In the genomic region with DNA sequence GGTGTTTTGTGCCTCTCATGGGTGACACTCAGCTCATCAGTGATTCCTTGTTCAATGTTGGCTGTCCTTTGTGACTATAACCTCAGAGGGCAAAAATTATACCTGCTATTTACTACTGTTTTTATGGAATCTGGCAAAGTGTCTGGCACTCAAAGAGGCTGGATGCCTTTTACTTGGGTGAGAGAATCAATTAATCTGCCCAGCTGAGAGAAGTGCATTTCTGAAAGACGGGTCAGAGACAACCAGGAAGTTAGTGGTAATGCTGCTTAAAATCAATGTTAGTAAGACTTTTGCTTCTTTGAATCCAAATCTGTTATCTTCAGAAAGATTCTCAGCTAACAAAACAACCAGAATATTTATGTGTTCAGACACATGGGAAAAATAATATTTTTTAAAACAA, we compare ENCODE assay signal across 13 cellular contexts.
A peak's percentile ranks its signal among the peaks of the same experiment; 100 is the strongest.
DNase-seq lines count a peak whose midpoint lies in the region; ATAC-seq and TF ChIP-seq lines count a peak whose summit lies in the region.
"Had no signal": no experiment of that assay in that cellular context is flagged by ENCODE, and none has a peak within 500 bp of the region (broad histone marks: within the 10 kb centered on the region; RNA-seq: fewer than 3 reads in every experiment).

No MANE protein-coding gene starts in this region.

- no peak overlapping the region for H3K27ac ChIP-seq in smooth muscle cell (ENCODE audit: low read depth)
- H3K27ac ChIP-seq: HL-60 had no signal

- no peaks in the 10 kb centered on the region for H3K79me2 ChIP-seq in smooth muscle cell (ENCODE audit: low read depth)

- peaks cover 6% of the 10 kb centered on the region for H3K4me1 ChIP-seq in smooth muscle cell (ENCODE audit: low read depth)

- 24% methylated on average over 1 of the region's 1 CpG for WGBS in smooth muscle cell (ENCODE audit: low lambda C conversion rate)

- peaks cover 11% of the 10 kb centered on the region for H3K27me3 ChIP-seq in smooth muscle cell (ENCODE audit: low read depth)

- H3K36me3 Mint-ChIP-seq in activated T-cell treated with anti-CD3 and anti-CD28 coated beads, Interleukin-2, amount 50 U/mL, for 72 hours (ENCODE audit: insufficient read depth in 2 of 2) = no peaks in the 10 kb centered on the region
- peaks cover 4% of the 10 kb centered on the region for H3K36me3 Mint-ChIP-seq in effector memory CD8-positive, alpha-beta T cell (ENCODE audit: insufficient read depth)
- H3K36me3 Mint-ChIP-seq: CD14-positive monocyte had no signal

- H3K36me3 ChIP-seq in smooth muscle cell (ENCODE audit: low read depth) = no peaks in the 10 kb centered on the region

- ATAC-seq in activated T-cell treated with anti-CD3 and anti-CD28 coated beads, Interleukin-2, amount 50 U/mL, for 72 hours (replicated peaks in 1 of 2) = no peak
- ATAC-seq in effector memory CD8-positive, alpha-beta T cell (replicated peaks) = no peak
- ATAC-seq in GM21576 (IDR thresholded peaks at IDR 0.05; ENCODE audit: unreplicated experiment) (no peak), GM19351 (IDR thresholded peaks at IDR 0.05; ENCODE audit: unreplicated experiment) (no peak)

- peaks cover 7% of the 10 kb centered on the region for H3K27me3 Mint-ChIP-seq in activated T-cell treated with anti-CD3 and anti-CD28 coated beads, Interleukin-2, amount 50 U/mL, for 72 hours (ENCODE audit: low read depth)
- H3K27me3 Mint-ChIP-seq in effector memory CD8-positive, alpha-beta T cell = no peaks in the 10 kb centered on the region

- no peaks in the 10 kb centered on the region for H4K20me1 ChIP-seq in smooth muscle cell (ENCODE audit: low read depth)

- H3K4me3 ChIP-seq in smooth muscle cell = no peak overlapping the region

- H3K27ac Mint-ChIP-seq in activated T-cell treated with anti-CD3 and anti-CD28 coated beads, Interleukin-2, amount 50 U/mL, for 72 hours = peak overlapping the region; percentile 69
- H3K27ac Mint-ChIP-seq in effector memory CD8-positive, alpha-beta T cell = peak overlapping the region in 1 of 2 donors; percentile 61
- H3K27ac Mint-ChIP-seq: CD14-positive monocyte had no signal

- peaks cover 48% of the 10 kb centered on the region for H3K4me1 Mint-ChIP-seq in activated T-cell treated with anti-CD3 and anti-CD28 coated beads, Interleukin-2, amount 50 U/mL, for 72 hours (ENCODE audit: low read depth)
- H3K4me1 Mint-ChIP-seq in effector memory CD8-positive, alpha-beta T cell (ENCODE audit: low read depth in 2 of 2) = peaks cover 25 to 37% of the 10 kb centered on the region in 2 donors
- H3K4me1 Mint-ChIP-seq: CD14-positive monocyte had no signal

- H2AFZ ChIP-seq in smooth muscle cell (ENCODE audit: low read depth) = no peak overlapping the region

- no peaks in the 10 kb centered on the region for H3F3A ChIP-seq in smooth muscle cell (ENCODE audit: low read depth)

- H3K4me2 ChIP-seq in smooth muscle cell = peak overlapping the region; percentile 7

- peak overlapping the region in 1 of 2 donors; percentile 57 for H3K4me3 Mint-ChIP-seq in activated T-cell treated with anti-CD3 and anti-CD28 coated beads, Interleukin-2, amount 50 U/mL, for 72 hours
- H3K4me3 Mint-ChIP-seq in effector memory CD8-positive, alpha-beta T cell = peak overlapping the region; percentile 30 to 63
- H3K4me3 Mint-ChIP-seq: CD14-positive monocyte had no signal

- no peaks in the 10 kb centered on the region for H3K9me3 Mint-ChIP-seq in activated T-cell treated with anti-CD3 and anti-CD28 coated beads, Interleukin-2, amount 50 U/mL, for 72 hours
- no peaks in the 10 kb centered on the region for H3K9me3 Mint-ChIP-seq in effector memory CD8-positive, alpha-beta T cell

- H3K9ac ChIP-seq in smooth muscle cell (ENCODE audit: low read depth) = no peak overlapping the region

- DNase-seq in activated T-cell treated with anti-CD3 and anti-CD28 coated beads, Interleukin-2, amount 50 U/mL, for 72 hours = no peak
- DNase-seq in activated T-cell treated with anti-CD3 and anti-CD28 coated beads for 4 hours = no peak
- DNase-seq in NCI-H226 = peak; percentile 4
- DNase-seq in effector memory CD8-positive, alpha-beta T cell = no peak
- DNase-seq in smooth muscle cell (lab: John Stamatoyannopoulos, UW; ENCODE audit: unreplicated experiment) = no peak
- DNase-seq in NCI-H82 (lab: John Stamatoyannopoulos, UW) = no peak
- DNase-seq: NCI-H1436, NCI-H2029 treated with DMSO at 0.1 percent for 48 hours, NCI-H524 treated with DMSO at 0.1 percent for 48 hours had no signal

- H3K9me3 ChIP-seq in smooth muscle cell (replicated peaks; ENCODE audit: low read depth) = no peaks in the 10 kb centered on the region

- TF ChIP-seq CTCF in smooth muscle cell (IDR thresholded peaks at IDR 0.05; ENCODE audit: borderline replicate concordance, insufficient read depth, poor library complexity, severe bottlenecking) = no peak
